Comparison of ENCODE assay signal across 1 cellular context in genomic region chr20:49669601-49670189, GRCh38.
TF ChIP-seq lines count a peak whose summit lies in the region.

No MANE protein-coding gene starts in this region.

TF ChIP-seq in WTC11, 78 proteins besides CTCF, POLR2A, EP300 and RAD21 (continued from another document):
- TF ChIP-seq ATF6 (CRISPR knock-in tag; IDR thresholded peaks at IDR 0.05) (no peak), ZBTB21 (CRISPR knock-in tag; IDR thresholded peaks at IDR 0.05; ENCODE audit: borderline replicate concordance) (no peak)
- TF ChIP-seq, protein P1, sequence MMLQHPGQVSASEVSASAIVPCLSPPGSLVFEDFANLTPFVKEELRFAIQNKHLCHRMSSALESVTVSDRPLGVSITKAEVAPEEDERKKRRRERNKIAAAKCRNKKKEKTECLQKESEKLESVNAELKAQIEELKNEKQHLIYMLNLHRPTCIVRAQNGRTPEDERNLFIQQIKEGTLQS (CRISPR knock-in tag; conservative IDR thresholded peaks at IDR 0.05), result no peak
- TF ChIP-seq, protein P2, sequence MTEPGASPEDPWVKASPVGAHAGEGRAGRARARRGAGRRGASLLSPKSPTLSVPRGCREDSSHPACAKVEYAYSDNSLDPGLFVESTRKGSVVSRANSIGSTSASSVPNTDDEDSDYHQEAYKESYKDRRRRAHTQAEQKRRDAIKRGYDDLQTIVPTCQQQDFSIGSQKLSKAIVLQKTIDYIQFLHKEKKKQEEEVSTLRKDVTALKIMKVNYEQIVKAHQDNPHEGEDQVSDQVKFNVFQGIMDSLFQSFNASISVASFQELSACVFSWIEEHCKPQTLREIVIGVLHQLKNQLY (CRISPR knock-in tag; IDR thresholded peaks at IDR 0.05), result no peak
